12 cellular contexts compared by ENCODE assay signal in genomic region chr17:50684612-50685333, GRCh38. TPM values are rescaled to one million over a fixed set of nuclear protein-coding genes. Genes with fewer than 3 reads are reported as not detected.
A peak's percentile ranks its signal among the peaks of the same experiment; 100 is the strongest.
DNase-seq lines count a peak whose midpoint lies in the region; ATAC-seq and TF ChIP-seq lines count a peak whose summit lies in the region.
"Had no signal": no experiment of that assay in that cellular context is flagged by ENCODE, and none has a peak within 500 bp of the region (broad histone marks: within the 10 kb centered on the region; RNA-seq: fewer than 3 reads in every experiment).

No MANE protein-coding gene starts in this region.

- H3K4me1 Mint-ChIP-seq in naive thymus-derived CD8-positive, alpha-beta T cell = peaks cover 2 to 7% (median 5%) of the 10 kb centered on the region in 4 donors
- H3K4me1 Mint-ChIP-seq in glutamatergic neuron (ENCODE audit: low read depth, unreplicated experiment) = peaks cover 16% of the 10 kb centered on the region

- H4K20me1 ChIP-seq in hepatocyte (ENCODE audit: insufficient read depth, poor library complexity, severe bottlenecking) (no peaks in the 10 kb centered on the region), GM23248 (ENCODE audit: insufficient read depth) (no peaks in the 10 kb centered on the region)

- H2AFZ ChIP-seq in hepatocyte = no peak overlapping the region
- no peak overlapping the region for H2AFZ ChIP-seq in GM23248

- peak; percentile 43 for DNase-seq in NCI-H2029 (lab: John Stamatoyannopoulos, UW)
- DNase-seq in NCI-H2029 treated with DMSO at 0.1 percent for 48 hours (lab: John Stamatoyannopoulos, UW) = no peak
- DNase-seq in NCI-H69 (lab: John Stamatoyannopoulos, UW) = peak; percentile 62
- peak; percentile 81 for DNase-seq in hepatocyte (ENCODE audit: low spot score)
- DNase-seq in sigmoid colon = peak; percentile 63
- DNase-seq in naive thymus-derived CD8-positive, alpha-beta T cell = no peak
- DNase-seq in glutamatergic neuron = no peak
- no peak for DNase-seq in GM23248
- DNase-seq: activated naive CD8-positive, alpha-beta T cell treated with anti-CD3 and anti-CD28 coated beads, Interleukin-2, amount 10 ng/mL, durations not matched to agents 7 days and 5 days; thyroid gland had no signal

- H3K36me3 ChIP-seq in hepatocyte (replicated peaks; ENCODE audit: insufficient read depth, low read depth) = no peaks in the 10 kb centered on the region
- H3K36me3 ChIP-seq in sigmoid colon = no peaks in the 10 kb centered on the region
- no peaks in the 10 kb centered on the region for H3K36me3 ChIP-seq in GM23248 (ENCODE audit: low read depth)
- H3K36me3 ChIP-seq: esophagus muscularis mucosa, thyroid gland had no signal

- H3K4me1 ChIP-seq in hepatocyte (ENCODE audit: insufficient read depth) = peaks cover 44% of the 10 kb centered on the region
- peaks cover 0 to 51% (median 40%) of the 10 kb centered on the region in 4 donors for H3K4me1 ChIP-seq in sigmoid colon
- peaks cover 34% of the 10 kb centered on the region for H3K4me1 ChIP-seq in GM23248 (ENCODE audit: insufficient read depth)

- H3K27ac Mint-ChIP-seq in naive thymus-derived CD8-positive, alpha-beta T cell = no peak overlapping the region
- H3K27ac Mint-ChIP-seq in glutamatergic neuron (ENCODE audit: unreplicated experiment) = no peak overlapping the region
- H3K27ac Mint-ChIP-seq: activated naive CD8-positive, alpha-beta T cell treated with anti-CD3 and anti-CD28 coated beads, Interleukin-2, amount 10 ng/mL, durations not matched to agents 7 days and 5 days; T-helper 2 cell treated with Interferon-gamma antibody and Interleukin-4, amounts not matched to agents 5 μg/mL and 100 μg/mL, for 36 hours had no signal

- peaks cover 8 to 26% (median 14%) of the 10 kb centered on the region in 5 donors for H3K27me3 Mint-ChIP-seq in naive thymus-derived CD8-positive, alpha-beta T cell
- H3K27me3 Mint-ChIP-seq in glutamatergic neuron (ENCODE audit: unreplicated experiment) = peaks cover 2% of the 10 kb centered on the region

- H3K9me2 ChIP-seq in hepatocyte (replicated peaks; ENCODE audit: insufficient read depth) (no peaks in the 10 kb centered on the region), GM23248 (ENCODE audit: insufficient read depth) (no peaks in the 10 kb centered on the region)

- H3K79me2 ChIP-seq in hepatocyte (no peaks in the 10 kb centered on the region), GM23248 (ENCODE audit: insufficient read depth) (no peaks in the 10 kb centered on the region)

- no peak for TF ChIP-seq EP300 in sigmoid colon (IDR thresholded peaks at IDR 0.05)

- no peak overlapping the region for H3K4me3 Mint-ChIP-seq in naive thymus-derived CD8-positive, alpha-beta T cell
- H3K4me3 Mint-ChIP-seq in glutamatergic neuron (ENCODE audit: unreplicated experiment) = no peak overlapping the region
- H3K4me3 Mint-ChIP-seq: activated naive CD8-positive, alpha-beta T cell treated with anti-CD3 and anti-CD28 coated beads, Interleukin-2, amount 10 ng/mL, durations not matched to agents 7 days and 5 days; T-helper 2 cell treated with Interferon-gamma antibody and Interleukin-4, amounts not matched to agents 5 μg/mL and 100 μg/mL, for 36 hours had no signal

- H3K27me3 ChIP-seq in hepatocyte (no peaks in the 10 kb centered on the region), sigmoid colon (no peaks in the 10 kb centered on the region), GM23248 (replicated peaks; ENCODE audit: insufficient read depth) (no peaks in the 10 kb centered on the region)
- H3K27me3 ChIP-seq: esophagus muscularis mucosa, thyroid gland had no signal

- TF ChIP-seq CTCF in hepatocyte (IDR thresholded peaks at IDR 0.05; ENCODE audit: poor library complexity) (no peak), sigmoid colon (IDR thresholded peaks at IDR 0.05) (no peak), glutamatergic neuron (IDR thresholded peaks at IDR 0.05; ENCODE audit: partially characterized antibody, unreplicated experiment) (no peak)

- in situ Hi-C loops in GM23248 (cut with MboI) = no loop called here

- WGBS in hepatocyte (ENCODE audit: low lambda C conversion rate, missing lambda C conversion rate) = 46% methylated on average over 15 of the region's 15 CpGs
- WGBS in sigmoid colon, 2 donors = 27 to 73% methylated on average over 15 of the region's 15 CpGs
- WGBS in GM23248 (ENCODE audit: low coverage in 1 of 2, low lambda C conversion rate in 2 of 2, missing lambda C conversion rate in 2 of 2), 2 experiments = 77% methylated on average over 13 to 15 of the region's 15 CpGs

- H3F3A ChIP-seq in GM23248 (ENCODE audit: insufficient read depth) = peaks cover 24% of the 10 kb centered on the region

- H3K36me3 Mint-ChIP-seq in naive thymus-derived CD8-positive, alpha-beta T cell = no peaks in the 10 kb centered on the region
- H3K36me3 Mint-ChIP-seq in glutamatergic neuron (ENCODE audit: unreplicated experiment) = no peaks in the 10 kb centered on the region
- H3K36me3 Mint-ChIP-seq: activated naive CD8-positive, alpha-beta T cell treated with anti-CD3 and anti-CD28 coated beads, Interleukin-2, amount 10 ng/mL, durations not matched to agents 7 days and 5 days had no signal

- H3K4me3 ChIP-seq in hepatocyte = no peak overlapping the region
- H3K4me3 ChIP-seq in sigmoid colon = no peak overlapping the region
- no peak overlapping the region for H3K4me3 ChIP-seq in GM23248
- H3K4me3 ChIP-seq: esophagus muscularis mucosa, thyroid gland had no signal

- H3K4me2 ChIP-seq in hepatocyte (peak overlapping the region; percentile 62), GM23248 (ENCODE audit: unreplicated experiment) (no peak overlapping the region)

- H3K9me3 ChIP-seq in hepatocyte (ENCODE audit: low read depth) (no peaks in the 10 kb centered on the region), sigmoid colon (no peaks in the 10 kb centered on the region), GM23248 (ENCODE audit: low read depth) (no peaks in the 10 kb centered on the region)
- H3K9me3 ChIP-seq: esophagus muscularis mucosa, thyroid gland had no signal

- H3K9ac ChIP-seq in GM23248 = no peak overlapping the region

- no peak for TF ChIP-seq POLR2A in sigmoid colon (IDR thresholded peaks at IDR 0.05)

- intact Hi-C loops in sigmoid colon (cut with DNase I) = no loop called here

- ATAC-seq in naive thymus-derived CD8-positive, alpha-beta T cell = no peak

- H3K27ac ChIP-seq in hepatocyte (peak overlapping the region; percentile 99), sigmoid colon (no peak overlapping the region), GM23248 (no peak overlapping the region)

- H3K9me3 Mint-ChIP-seq in naive thymus-derived CD8-positive, alpha-beta T cell = no peaks in the 10 kb centered on the region
- H3K9me3 Mint-ChIP-seq in glutamatergic neuron (ENCODE audit: unreplicated experiment) = peaks cover 4% of the 10 kb centered on the region
- H3K9me3 Mint-ChIP-seq: activated naive CD8-positive, alpha-beta T cell treated with anti-CD3 and anti-CD28 coated beads, Interleukin-2, amount 10 ng/mL, durations not matched to agents 7 days and 5 days; T-helper 2 cell treated with Interferon-gamma antibody and Interleukin-4, amounts not matched to agents 5 μg/mL and 100 μg/mL, for 36 hours had no signal

- POLR2A ChIA-PET in naive thymus-derived CD8-positive, alpha-beta T cell (lab: Charles Lee) = no interaction called here

RNA-seq across cellular contexts. Expression of gene ANKRD40, which starts 22.9 kb away (rescaled TPM):
- total RNA-seq in hepatocyte (28.1 and 30.8 TPM in 2 replicates), sigmoid colon (10 to 100 TPM; 51.2 to 76.3 (median 63.7) TPM), glutamatergic neuron (ENCODE audit: unreplicated experiment) (40.8 TPM)
- polyA plus RNA-seq in hepatocyte (10.3 and 11.4 TPM in 2 replicates), sigmoid colon (10 to 100 TPM; 12.3 to 14.4 (median 12.9) TPM), GM23248 (2016; fragmentation: Nextera tagmentation; extraction: Ambion mirVana) (20.1 and 20.2 TPM in 2 replicates)
- total RNA-seq in naive thymus-derived CD8-positive, alpha-beta T cell = 10 to 100 TPM; 35.5 to 39.5 TPM
- polyA plus RNA-seq in naive thymus-derived CD8-positive, alpha-beta T cell = 1 to 10 TPM; 2.8 to 5.2 (median 4.3) TPM
- 35.5 and 36.5 TPM in 2 replicates for total RNA-seq in GM23248 (2014; rRNA removed; shearing (Covaris generic))

RNA-seq across cellular contexts. Expression of gene LUC7L3, which starts 34.6 kb away (rescaled TPM):
- total RNA-seq in hepatocyte = 56.4 and 56.9 TPM in 2 replicates
- polyA plus RNA-seq in hepatocyte = 156 and 256 TPM in 2 replicates
- 100 to 1,000 TPM in 1 of 4 donors, 10 to 100 TPM in 3; 65.6 to 165 (median 76.2) TPM for total RNA-seq in sigmoid colon
- polyA plus RNA-seq in sigmoid colon = 100 to 1,000 TPM in 1 of 3 donors, 10 to 100 TPM in 2; 43.2 to 188 (median 70.8) TPM
- total RNA-seq in naive thymus-derived CD8-positive, alpha-beta T cell = 100 to 1,000 TPM; 311 to 345 TPM
- polyA plus RNA-seq in naive thymus-derived CD8-positive, alpha-beta T cell = 10 to 100 TPM; 41.6 to 58.4 (median 46.0) TPM
- 222 TPM for total RNA-seq in glutamatergic neuron (ENCODE audit: unreplicated experiment)
- 57.5 and 59.1 TPM in 2 replicates for total RNA-seq in GM23248 (2014; rRNA removed; shearing (Covaris generic))
- polyA plus RNA-seq in GM23248 (2016; fragmentation: Nextera tagmentation; extraction: Ambion mirVana) = 100 and 138 TPM in 2 replicates

RNA-seq across cellular contexts. Expression of gene ABCC3, which starts 50.1 kb away (rescaled TPM):
- total RNA-seq in hepatocyte (12.6 and 18.1 TPM in 2 replicates), sigmoid colon (1 to 10 TPM in 3 of 4 donors, under 1 TPM in 1; 0.71 to 2.6 (median 1.8) TPM), glutamatergic neuron (ENCODE audit: unreplicated experiment) (not detected)
- polyA plus RNA-seq in hepatocyte (16.9 and 19.2 TPM in 2 replicates), sigmoid colon (10 to 100 TPM; 11.4 to 94.1 (median 12.3) TPM), GM23248 (2016; fragmentation: Nextera tagmentation; extraction: Ambion mirVana) (35.0 and 38.5 TPM in 2 replicates)
- total RNA-seq in naive thymus-derived CD8-positive, alpha-beta T cell = under 1 TPM in 1 of 2 experiments, not detected in 1; 0.10 TPM
- not detected for polyA plus RNA-seq in naive thymus-derived CD8-positive, alpha-beta T cell
- total RNA-seq in GM23248 (2014; rRNA removed; shearing (Covaris generic)) = 28.3 and 32.0 TPM in 2 replicates

Comparison
In these comparisons a context has a peak if more than half of its experiments do, and no peak if none do; other contexts are left out.
1. DNase-seq: peak in NCI-H2029 (single experiment), NCI-H69 (single experiment), hepatocyte (single experiment) and sigmoid colon (single experiment); none in NCI-H2029 treated with DMSO at 0.1 percent for 48 hours (single experiment), naive thymus-derived CD8-positive, alpha-beta T cell (0 of 10), glutamatergic neuron (single experiment) and GM23248 (single experiment).